Comparison of ENCODE assay signal across 17 cellular contexts in genomic region chr1:53311104-53311908, GRCh38. TPM values are rescaled to one million over a fixed set of nuclear protein-coding genes. Genes with fewer than 3 reads are reported as not detected.
DNase-seq lines count a peak whose midpoint lies in the region; ATAC-seq and TF ChIP-seq lines count a peak whose summit lies in the region.
"Had no signal": no experiment of that assay in that cellular context is flagged by ENCODE, and none has a peak within 500 bp of the region (broad histone marks: within the 10 kb centered on the region; RNA-seq: fewer than 3 reads in every experiment).

No MANE protein-coding gene starts in this region.

- peaks cover 85% of the 10 kb centered on the region for H3K4me1 Mint-ChIP-seq in brain
- H3K4me1 Mint-ChIP-seq in stimulated activated naive B cell treated with anti-CD40 and anti-IgM and Interleukin-4, amounts not matched to agents 10 μg/mL and 1 μg/mL and 100 μg/mL, for 72 hours = peaks cover 50 to 74% of the 10 kb centered on the region in 2 donors

- H3K27ac Mint-ChIP-seq in brain = peak overlapping the region; percentile 90 to 99 (median 92)
- H3K27ac Mint-ChIP-seq in stimulated activated naive B cell treated with anti-CD40 and anti-IgM and Interleukin-4, amounts not matched to agents 10 μg/mL and 1 μg/mL and 100 μg/mL, for 72 hours = peak overlapping the region; percentile 62
- H3K27ac Mint-ChIP-seq: activated CD4-positive, alpha-beta memory T cell treated with anti-CD3 and anti-CD28 coated beads, Interleukin-2, amount 10 ng/mL, durations not matched to agents 7 days and 5 days; activated naive CD4-positive, alpha-beta T cell treated with anti-CD3 and anti-CD28 coated beads for 36 hours; progenitor cell of endocrine pancreas had no signal

- intact Hi-C loops in Right ventricle myocardium inferior (cut with DNase I) (no loop called here), cardiac septum (cut with DNase I) (no loop called here)

- DNase-seq in Right ventricle myocardium inferior (ENCODE audit: missing footprints) = peak; percentile 4
- no peak for DNase-seq in cardiac septum (ENCODE audit: low spot score)
- peak; percentile 74 to 90 for DNase-seq in NCI-H446 (lab: John Stamatoyannopoulos, UW)
- no peak for DNase-seq in stimulated activated naive B cell treated with anti-CD40 and anti-IgM and Interleukin-4, amounts not matched to agents 10 μg/mL and 1 μg/mL and 100 μg/mL, for 72 hours
- DNase-seq in NCI-H187 (lab: John Stamatoyannopoulos, UW) = no peak
- DNase-seq: activated CD4-positive, alpha-beta memory T cell treated with anti-CD3 and anti-CD28 coated beads, Interleukin-2, amount 10 ng/mL, durations not matched to agents 7 days and 5 days; activated CD4-positive, CD25-positive, alpha-beta regulatory T cell; activated naive CD4-positive, alpha-beta T cell treated with anti-CD3 and anti-CD28 coated beads for 36 hours; activated T-cell treated with anti-CD3 and anti-CD28 coated beads, Interleukin-2, amount 50 U/mL, for 1 hour; effector memory CD8-positive, alpha-beta T cell; Kasumi-1; NCI-H1048; NCI-H2029 treated with DMSO at 0.1 percent for 48 hours had no signal

- TF ChIP-seq POLR2A in GM18505 (IDR thresholded peaks at IDR 0.05; ENCODE audit: borderline replicate concordance, extremely low read depth, insufficient read depth, insufficient read length) = no peak

- TF ChIP-seq CTCF in brain (conservative IDR thresholded peaks at IDR 0.05) = no peak

- H3K27me3 Mint-ChIP-seq in brain = no peaks in the 10 kb centered on the region
- H3K27me3 Mint-ChIP-seq in stimulated activated naive B cell treated with anti-CD40 and anti-IgM and Interleukin-4, amounts not matched to agents 10 μg/mL and 1 μg/mL and 100 μg/mL, for 72 hours = no peaks in the 10 kb centered on the region
- H3K27me3 Mint-ChIP-seq: activated CD4-positive, alpha-beta memory T cell treated with anti-CD3 and anti-CD28 coated beads, Interleukin-2, amount 10 ng/mL, durations not matched to agents 7 days and 5 days; CD4-positive, alpha-beta memory T cell; effector memory CD8-positive, alpha-beta T cell; progenitor cell of endocrine pancreas had no signal

- no peaks in the 10 kb centered on the region for H3K36me3 Mint-ChIP-seq in brain
- peaks cover 59 to 83% of the 10 kb centered on the region in 2 donors for H3K36me3 Mint-ChIP-seq in stimulated activated naive B cell treated with anti-CD40 and anti-IgM and Interleukin-4, amounts not matched to agents 10 μg/mL and 1 μg/mL and 100 μg/mL, for 72 hours

- ATAC-seq in Right ventricle myocardium inferior (no peak), GM18505 (IDR thresholded peaks at IDR 0.05; ENCODE audit: unreplicated experiment) (no peak)
- ATAC-seq in stimulated activated naive B cell treated with anti-CD40 and anti-IgM and Interleukin-4, amounts not matched to agents 10 μg/mL and 1 μg/mL and 100 μg/mL, for 72 hours (replicated peaks) = no peak
- ATAC-seq: effector memory CD8-positive, alpha-beta T cell had no signal

- peak overlapping the region in 2 of 5 experiments; percentile 63 to 69 for H3K4me3 Mint-ChIP-seq in brain
- no peak overlapping the region for H3K4me3 Mint-ChIP-seq in stimulated activated naive B cell treated with anti-CD40 and anti-IgM and Interleukin-4, amounts not matched to agents 10 μg/mL and 1 μg/mL and 100 μg/mL, for 72 hours
- H3K4me3 Mint-ChIP-seq: activated CD4-positive, alpha-beta memory T cell treated with anti-CD3 and anti-CD28 coated beads, Interleukin-2, amount 10 ng/mL, durations not matched to agents 7 days and 5 days; activated naive CD4-positive, alpha-beta T cell treated with anti-CD3 and anti-CD28 coated beads for 36 hours; CD4-positive, alpha-beta memory T cell; effector memory CD8-positive, alpha-beta T cell had no signal

- H3K9me3 Mint-ChIP-seq in brain = no peaks in the 10 kb centered on the region
- H3K9me3 Mint-ChIP-seq in stimulated activated naive B cell treated with anti-CD40 and anti-IgM and Interleukin-4, amounts not matched to agents 10 μg/mL and 1 μg/mL and 100 μg/mL, for 72 hours = no peaks in the 10 kb centered on the region
- H3K9me3 Mint-ChIP-seq: activated CD4-positive, alpha-beta memory T cell treated with anti-CD3 and anti-CD28 coated beads, Interleukin-2, amount 10 ng/mL, durations not matched to agents 7 days and 5 days; activated naive CD4-positive, alpha-beta T cell treated with anti-CD3 and anti-CD28 coated beads for 36 hours; CD4-positive, alpha-beta memory T cell; effector memory CD8-positive, alpha-beta T cell had no signal

RNA-seq across cellular contexts. Expression of gene LRP8, which starts 16.6 kb away (rescaled TPM):
- 1.2 TPM for total RNA-seq in Right ventricle myocardium inferior
- 2.3 TPM for total RNA-seq in cardiac septum
- polyA plus RNA-seq in brain (ENCODE audit: insufficient read depth, low read depth, low replicate concordance) = 17.4 TPM

Comparison
In these comparisons a context has a peak if more than half of its experiments do, and no peak if none do; other contexts are left out.
1. DNase-seq: peak in Right ventricle myocardium inferior (single experiment) and NCI-H446 (2 of 2); none in cardiac septum (single experiment), stimulated activated naive B cell treated with anti-CD40 and anti-IgM and Interleukin-4, amounts not matched to agents 10 μg/mL and 1 μg/mL and 100 μg/mL, for 72 hours (single experiment) and NCI-H187 (0 of 2).